22 cellular contexts compared by ENCODE assay signal in genomic region chr4:112752061-112752460, GRCh38.
"Had no signal": no experiment of that assay in that cellular context is flagged by ENCODE, and none has a peak within 500 bp of the region (broad histone marks: within the 10 kb centered on the region; RNA-seq: fewer than 3 reads in every experiment).

No MANE protein-coding gene starts in this region.

- H3K4me1 Mint-ChIP-seq: T-cell had no signal

- H3K4me3 Mint-ChIP-seq: activated naive CD8-positive, alpha-beta T cell; activated T-cell treated with anti-CD3 and anti-CD28 coated beads, Interleukin-2, amount 50 U/mL, for 4 hours; T-cell; T-helper 2 cell treated with Interferon-gamma antibody and Interleukin-4, amounts not matched to agents 5 μg/mL and 100 μg/mL, for 36 hours had no signal

- H3K9me3 Mint-ChIP-seq: activated T-cell treated with anti-CD3 and anti-CD28 coated beads, Interleukin-2, amount 50 U/mL, for 4 hours; activated T-helper 2 cell treated with anti-CD3 and anti-CD28 coated beads, Interferon-gamma antibody, Interleukin-2, Interleukin-4, amounts not matched to agents 10 μg/mL and 5 μg/mL and 100 μg/mL, durations not matched to agents 14 hours and 24 hours and 36 hours; T-cell; T-helper 2 cell treated with Interferon-gamma antibody and Interleukin-4, amounts not matched to agents 5 μg/mL and 100 μg/mL, for 36 hours had no signal

- ATAC-seq: activated T-cell treated with anti-CD3 and anti-CD28 coated beads, Interleukin-2, amount 50 U/mL, for 4 hours; left ventricle myocardium superior; mucosa of descending colon; T-cell had no signal

- DNase-seq: activated CD4-positive, alpha-beta T cell treated with anti-CD3 and anti-CD28 coated beads, Interleukin-2, amount 50 U/mL, for 48 hours; activated CD8-positive, alpha-beta memory T cell treated with anti-CD3 and anti-CD28 coated beads, Interleukin-2, amount 50 U/mL, for 48 hours; activated naive CD4-positive, alpha-beta T cell; activated T-cell treated with anti-CD3 and anti-CD28 coated beads, Interleukin-2, amount 50 U/mL, for 4 hours; amniotic stem cell; cerebellar nuclear complex; heart right ventricle; left ventricle myocardium superior; mucosa of descending colon; retina; sigmoid colon; stimulated activated CD4-positive, alpha-beta T cell treated with anti-CD3 and anti-CD28 coated beads, Interleukin-15, amount 100 ng/mL, for 24 hours; stimulated activated CD8-positive, alpha-beta memory T cell treated with anti-CD3 and anti-CD28 coated beads, Interleukin-4, amount 100 ng/mL, for 48 hours; stimulated activated naive CD4-positive, alpha-beta T cell; substantia nigra; T-cell; thyroid gland had no signal

- H3K27ac ChIP-seq: coronary artery, heart right ventricle, sigmoid colon, thyroid gland had no signal

- H3K27me3 ChIP-seq: heart right ventricle, sigmoid colon, thyroid gland had no signal

- H3K9me3 ChIP-seq: heart right ventricle, mucosa of descending colon, sigmoid colon, thyroid gland had no signal

- H3K4me3 ChIP-seq: coronary artery, heart right ventricle, mucosa of descending colon, sigmoid colon, smooth muscle cell, thyroid gland had no signal

- H3K36me3 ChIP-seq: heart right ventricle, sigmoid colon, thyroid gland had no signal

- H3K4me1 ChIP-seq: sigmoid colon, thyroid gland had no signal

- H3K36me3 Mint-ChIP-seq: activated naive CD8-positive, alpha-beta T cell; T-cell had no signal

- H3K27me3 Mint-ChIP-seq: activated naive CD8-positive, alpha-beta T cell had no signal

- H3K27ac Mint-ChIP-seq: activated naive CD8-positive, alpha-beta T cell; activated T-helper 2 cell treated with anti-CD3 and anti-CD28 coated beads, Interferon-gamma antibody, Interleukin-2, Interleukin-4, amounts not matched to agents 10 μg/mL and 5 μg/mL and 100 μg/mL, durations not matched to agents 14 hours and 24 hours and 36 hours; T-cell; T-helper 2 cell treated with Interferon-gamma antibody and Interleukin-4, amounts not matched to agents 5 μg/mL and 100 μg/mL, for 36 hours had no signal
